ENCODE assay signal across 8 cellular contexts in genomic region chr12:103955811-103956514, GRCh38.
A peak's percentile ranks its signal among the peaks of the same experiment; 100 is the strongest.
DNase-seq lines count a peak whose midpoint lies in the region; ATAC-seq lines count a peak whose summit lies in the region.

No MANE protein-coding gene starts in this region.

- peak; percentile 44 for DNase-seq in activated T-cell treated with anti-CD3 and anti-CD28 coated beads, Interleukin-2, amount 50 U/mL, for 24 hours
- DNase-seq in activated T-cell treated with anti-CD3 and anti-CD28 coated beads, Interleukin-2, amount 50 U/mL, for 1 hour: no peak
- DNase-seq in stimulated activated naive B cell treated with anti-CD40 and anti-IgM and Interleukin-4, amounts not matched to agents 10 μg/mL and 1 μg/mL and 100 μg/mL, for 72 hours: no peak
- no peak for DNase-seq in DMS79 treated with DMSO at 0.1 percent for 48 hours (lab: John Stamatoyannopoulos, UW)
- no peak for DNase-seq in NCI-H774 (lab: John Stamatoyannopoulos, UW)

- peak overlapping the region; percentile 97 for H3K9ac ChIP-seq in iPS-20b (ENCODE audit: low read depth, low read length)

- H3K4me3 Mint-ChIP-seq in activated T-cell treated with anti-CD3 and anti-CD28 coated beads, Interleukin-2, amount 50 U/mL, for 24 hours: peak overlapping the region; percentile 99
- peak overlapping the region; percentile 95 for H3K4me3 Mint-ChIP-seq in activated naive CD8-positive, alpha-beta T cell
- peak overlapping the region; percentile 95 to 98 for H3K4me3 Mint-ChIP-seq in stimulated activated naive B cell treated with anti-CD40 and anti-IgM and Interleukin-4, amounts not matched to agents 10 μg/mL and 1 μg/mL and 100 μg/mL, for 72 hours

- H3K27me3 ChIP-seq in iPS-20b (ENCODE audit: insufficient read depth, low read length): no peaks in the 10 kb centered on the region

- H3K36me3 Mint-ChIP-seq in activated T-cell treated with anti-CD3 and anti-CD28 coated beads, Interleukin-2, amount 50 U/mL, for 24 hours (ENCODE audit: low read depth): peaks cover 58% of the 10 kb centered on the region
- H3K36me3 Mint-ChIP-seq in activated naive CD8-positive, alpha-beta T cell: peaks cover 2% of the 10 kb centered on the region
- peaks cover 14 to 17% of the 10 kb centered on the region in 2 donors for H3K36me3 Mint-ChIP-seq in stimulated activated naive B cell treated with anti-CD40 and anti-IgM and Interleukin-4, amounts not matched to agents 10 μg/mL and 1 μg/mL and 100 μg/mL, for 72 hours

- peaks cover 40% of the 10 kb centered on the region for H3K36me3 ChIP-seq in iPS-20b (ENCODE audit: insufficient read depth, low read depth, low read length)

- H3K9me3 Mint-ChIP-seq in activated T-cell treated with anti-CD3 and anti-CD28 coated beads, Interleukin-2, amount 50 U/mL, for 24 hours: no peaks in the 10 kb centered on the region
- H3K9me3 Mint-ChIP-seq in activated naive CD8-positive, alpha-beta T cell (ENCODE audit: low read depth): no peaks in the 10 kb centered on the region
- no peaks in the 10 kb centered on the region for H3K9me3 Mint-ChIP-seq in stimulated activated naive B cell treated with anti-CD40 and anti-IgM and Interleukin-4, amounts not matched to agents 10 μg/mL and 1 μg/mL and 100 μg/mL, for 72 hours

- no peaks in the 10 kb centered on the region for H3K4me1 ChIP-seq in iPS-20b (ENCODE audit: insufficient read depth, low read length)

- peak in 1 of 2 donors; percentile 2 for ATAC-seq in stimulated activated naive B cell treated with anti-CD40 and anti-IgM and Interleukin-4, amounts not matched to agents 10 μg/mL and 1 μg/mL and 100 μg/mL, for 72 hours (replicated peaks)
- ATAC-seq in GM19023 (IDR thresholded peaks at IDR 0.05; ENCODE audit: unreplicated experiment): no peak

- H3K9me3 ChIP-seq in iPS-20b (ENCODE audit: insufficient read depth, low read depth, low read length): no peaks in the 10 kb centered on the region

- peaks cover 50% of the 10 kb centered on the region for H3K4me1 Mint-ChIP-seq in activated T-cell treated with anti-CD3 and anti-CD28 coated beads, Interleukin-2, amount 50 U/mL, for 24 hours (ENCODE audit: low read depth)
- peaks cover 36% of the 10 kb centered on the region for H3K4me1 Mint-ChIP-seq in activated naive CD8-positive, alpha-beta T cell (ENCODE audit: low read depth)
- H3K4me1 Mint-ChIP-seq in stimulated activated naive B cell treated with anti-CD40 and anti-IgM and Interleukin-4, amounts not matched to agents 10 μg/mL and 1 μg/mL and 100 μg/mL, for 72 hours: peaks cover 25 to 39% of the 10 kb centered on the region in 2 donors

- H3K4me3 ChIP-seq in iPS-20b (ENCODE audit: low read length): peak overlapping the region; percentile 99

- H3K27ac Mint-ChIP-seq in activated T-cell treated with anti-CD3 and anti-CD28 coated beads, Interleukin-2, amount 50 U/mL, for 24 hours: peak overlapping the region; percentile 98
- H3K27ac Mint-ChIP-seq in activated naive CD8-positive, alpha-beta T cell: peak overlapping the region; percentile 98
- peak overlapping the region; percentile 98 for H3K27ac Mint-ChIP-seq in stimulated activated naive B cell treated with anti-CD40 and anti-IgM and Interleukin-4, amounts not matched to agents 10 μg/mL and 1 μg/mL and 100 μg/mL, for 72 hours

- no peaks in the 10 kb centered on the region for H3K27me3 Mint-ChIP-seq in activated T-cell treated with anti-CD3 and anti-CD28 coated beads, Interleukin-2, amount 50 U/mL, for 24 hours
- no peaks in the 10 kb centered on the region for H3K27me3 Mint-ChIP-seq in activated naive CD8-positive, alpha-beta T cell
- H3K27me3 Mint-ChIP-seq in stimulated activated naive B cell treated with anti-CD40 and anti-IgM and Interleukin-4, amounts not matched to agents 10 μg/mL and 1 μg/mL and 100 μg/mL, for 72 hours: no peaks in the 10 kb centered on the region

- H3K27ac ChIP-seq in iPS-20b (ENCODE audit: low read length): peak overlapping the region; percentile 75
